ENCODE assay signal across 27 cellular contexts in the genomic region with DNA sequence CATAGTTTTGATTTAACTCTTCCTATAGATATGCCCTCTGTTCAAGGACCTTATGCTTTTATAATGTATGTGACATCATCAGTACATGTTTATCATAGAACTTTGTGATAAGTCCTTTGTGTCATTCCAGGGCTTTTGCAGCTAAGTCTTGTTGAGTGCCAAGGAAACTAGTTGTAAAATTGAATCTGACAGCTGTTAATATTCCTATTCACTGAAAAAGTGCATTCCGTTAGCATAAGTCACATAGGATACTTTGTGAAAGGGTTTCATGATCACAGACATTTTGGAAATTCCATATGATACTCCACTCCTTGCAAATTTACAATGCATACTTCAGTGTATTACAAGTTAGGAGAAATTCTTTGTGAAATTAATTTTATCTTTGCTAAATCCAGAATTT.
A peak's percentile ranks its signal among the peaks of the same experiment; 100 is the strongest.
DNase-seq lines count a peak whose midpoint lies in the region; ATAC-seq, FAIRE-seq and TF ChIP-seq lines count a peak whose summit lies in the region.
"Had no signal": no experiment of that assay in that cellular context is flagged by ENCODE, and none has a peak within 500 bp of the region (broad histone marks: within the 10 kb centered on the region; RNA-seq: fewer than 3 reads in every experiment).

No MANE protein-coding gene starts in this region.

- H3K4me1 ChIP-seq in A673 (ENCODE audit: insufficient read depth, low read length, poor library complexity, severe bottlenecking) (no peaks in the 10 kb centered on the region), adipocyte (ENCODE audit: control insufficient read depth, insufficient read depth, low read length) (peaks cover under 1% of the 10 kb centered on the region), foreskin keratinocyte (peaks cover 27% of the 10 kb centered on the region), osteoblast (ENCODE audit: insufficient read depth, low read length) (no peaks in the 10 kb centered on the region)
- H3K4me1 ChIP-seq: esophagus squamous epithelium, gastroesophageal sphincter, pancreas had no signal

- no TSS peak for BruUV-seq in A673 (replicated peaks; lab: Mats Ljungman, UMichigan)

- H3K36me3 ChIP-seq in A673 (ENCODE audit: insufficient read depth, low read length, poor library complexity, severe bottlenecking) (no peaks in the 10 kb centered on the region), adipocyte (ENCODE audit: control insufficient read depth, insufficient read depth, low read length, severe bottlenecking) (no peaks in the 10 kb centered on the region), osteoblast (ENCODE audit: insufficient read depth, low read length) (no peaks in the 10 kb centered on the region)
- H3K36me3 ChIP-seq: esophagus squamous epithelium, gastroesophageal sphincter, pancreas had no signal

- peak; percentile 37 for DNase-seq in A673 (ENCODE audit: low spot score)
- peak; percentile 25 for DNase-seq in HTR-8/SVneo (ENCODE audit: insufficient read length, low spot score)
- DNase-seq in adipocyte (ENCODE audit: low read depth): peak; percentile 31
- DNase-seq in foreskin keratinocyte: peak; percentile 66 to 85
- no peak for DNase-seq in osteoblast (ENCODE audit: insufficient read length, low spot score, missing footprints)
- DNase-seq in GM19238 (ENCODE audit: insufficient read length, low spot score): no peak
- no peak for DNase-seq in islet precursor cell
- DNase-seq: activated CD4-positive, alpha-beta T cell treated with anti-CD3 and anti-CD28 coated beads, Interleukin-2, amount 50 U/mL, for 4 hours; activated gamma-delta T cell treated with Interleukin-2 at 50 U/mL for 16 hours; activated naive CD8-positive, alpha-beta T cell treated with anti-CD3 and anti-CD28 coated beads, Interleukin-2, amount 10 ng/mL, durations not matched to agents 7 days and 5 days; activated T-cell treated with anti-CD3 and anti-CD28 coated beads, Interleukin-2, amount 50 U/mL, for 48 hours; DMS79; esophagus squamous epithelium; H7; hypothalamus; Karpas-422; mesendoderm; NCI-H446 treated with DMSO at 0.1 percent for 48 hours; NCI-H82; pancreas; RPMI8226; stimulated activated naive CD8-positive, alpha-beta T cell treated with anti-CD3 and anti-CD28 coated beads, Interleukin-15, Interleukin-2, amounts not matched to agents 100 U/mL and 50 U/mL, for 24 hours had no signal

- no peaks in the 10 kb centered on the region for H4K20me1 ChIP-seq in osteoblast (ENCODE audit: insufficient read depth, low read length)

- H2AFZ ChIP-seq in osteoblast (ENCODE audit: low read length): no peak overlapping the region

- TF ChIP-seq CTCF in A673 (conservative IDR thresholded peaks at IDR 0.05; ENCODE audit: low read depth, low read length) (no peak), foreskin keratinocyte (conservative IDR thresholded peaks at IDR 0.05) (no peak), osteoblast (IDR thresholded peaks at IDR 0.05; ENCODE audit: extremely low read depth, low read depth, low read length) (no peak)

- peak; percentile 86 for FAIRE-seq in HTR-8/SVneo (lab: Jason Lieb, UNC)
- FAIRE-seq: GM18507, pancreas had no signal

- POLR2A ChIA-PET in A673 (lab: Charles Lee; ENCODE audit: low non-redundant PET): interaction anchor here (0.6 kb wide), 1 partner anchor 59 kb away, joined by 3 read pairs; no protein-coding TSS in a partner anchor

- ATAC-seq in foreskin keratinocyte: peak; percentile 90
- no peak for ATAC-seq in GM19023 (IDR thresholded peaks at IDR 0.05; ENCODE audit: unreplicated experiment)
- ATAC-seq: activated CD4-positive, CD25-positive, alpha-beta regulatory T cell treated with anti-CD3 and anti-CD28 coated beads, Interleukin-2, amount 50 U/mL, for 24 hours; gastroesophageal sphincter; pancreas; stimulated activated naive CD8-positive, alpha-beta T cell treated with anti-CD3 and anti-CD28 coated beads, Interleukin-15, Interleukin-2, amounts not matched to agents 100 U/mL and 50 U/mL, for 24 hours had no signal

- H3K27me3 ChIP-seq in A673 (replicated peaks; ENCODE audit: insufficient read depth, low read depth, low read length, poor library complexity): no peaks in the 10 kb centered on the region
- H3K27me3 ChIP-seq in adipocyte (replicated peaks; ENCODE audit: control insufficient read depth, insufficient read depth, low read length): no peaks in the 10 kb centered on the region
- no peaks in the 10 kb centered on the region for H3K27me3 ChIP-seq in foreskin keratinocyte
- H3K27me3 ChIP-seq in osteoblast (ENCODE audit: insufficient read depth, low read length): no peaks in the 10 kb centered on the region
- H3K27me3 ChIP-seq: esophagus squamous epithelium, gastroesophageal sphincter, pancreas had no signal

- H3K79me2 ChIP-seq in osteoblast (ENCODE audit: insufficient read depth, low read length): no peaks in the 10 kb centered on the region

- H3K27ac ChIP-seq in A673 (ENCODE audit: low read depth, low read length, poor library complexity, severe bottlenecking) (no peak overlapping the region), foreskin keratinocyte (peak overlapping the region; percentile 42), osteoblast (ENCODE audit: low read depth, low read length) (no peak overlapping the region)
- H3K27ac ChIP-seq: esophagus squamous epithelium, gastroesophageal sphincter, pancreas had no signal

- H3K4me3 ChIP-seq in A673 (ENCODE audit: low read depth, low read length, poor library complexity, severe bottlenecking) (no peak overlapping the region), adipocyte (ENCODE audit: low read length) (no peak overlapping the region), osteoblast (ENCODE audit: insufficient read depth, low read length) (no peak overlapping the region)
- H3K4me3 ChIP-seq: esophagus squamous epithelium, gastroesophageal sphincter, pancreas, smooth muscle cell had no signal

- no peak overlapping the region for H3K9ac ChIP-seq in adipocyte (ENCODE audit: low read length)

- no peak overlapping the region for H3K4me2 ChIP-seq in osteoblast (ENCODE audit: insufficient read depth, low read length)
- H3K4me2 ChIP-seq: smooth muscle cell had no signal

- intact Hi-C loops in A673 (cut with micrococcal nuclease; ENCODE audit: unreplicated experiment): no loop called here

- H3K9me3 ChIP-seq in A673 (ENCODE audit: low read depth, low read length, poor library complexity, severe bottlenecking) (no peaks in the 10 kb centered on the region), adipocyte (ENCODE audit: control insufficient read depth, low read length) (peaks cover 6% of the 10 kb centered on the region), osteoblast (ENCODE audit: low read depth, low read length) (no peaks in the 10 kb centered on the region)
- H3K9me3 ChIP-seq: esophagus squamous epithelium, gastroesophageal sphincter, pancreas had no signal

- CTCF ChIA-PET in A673 (lab: Charles Lee): no interaction called here

Comparison
In these comparisons a context has a peak if more than half of its experiments do, and no peak if none do; other contexts are left out.
1. DNase-seq: peak in A673 (single experiment), HTR-8/SVneo (single experiment), adipocyte (single experiment) and foreskin keratinocyte (2 of 2); none in osteoblast (single experiment), GM19238 (single experiment) and islet precursor cell (single experiment).